15 cellular contexts compared by ENCODE assay signal in the genomic region with DNA sequence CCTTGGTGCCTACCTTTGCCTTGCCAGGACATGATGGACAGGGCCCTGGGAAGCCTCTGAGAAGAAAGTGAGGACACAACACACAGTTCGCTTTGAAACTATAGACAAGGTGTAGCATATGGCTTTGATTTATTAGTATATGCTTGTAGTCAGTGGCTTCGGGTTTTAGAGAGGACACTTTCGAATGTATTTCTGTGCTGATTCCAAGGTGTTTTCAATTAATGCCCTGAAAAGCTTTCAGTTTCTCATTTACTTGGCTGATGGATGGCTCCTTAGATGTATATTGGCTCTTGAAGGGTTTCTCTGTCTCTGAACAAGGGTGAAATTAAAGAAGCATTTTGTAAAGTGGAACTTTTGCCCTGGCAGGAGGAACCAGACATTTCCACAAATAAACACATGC.
DNase-seq lines count a peak whose midpoint lies in the region; ATAC-seq and TF ChIP-seq lines count a peak whose summit lies in the region.
"Had no signal": no experiment of that assay in that cellular context is flagged by ENCODE, and none has a peak within 500 bp of the region (broad histone marks: within the 10 kb centered on the region; RNA-seq: fewer than 3 reads in every experiment).

No MANE protein-coding gene starts in this region.

- H3K36me3 Mint-ChIP-seq in activated naive CD8-positive, alpha-beta T cell treated with anti-CD3 and anti-CD28 coated beads, Interleukin-2, amount 50 U/mL, for 24 hours (ENCODE audit: low read depth): no peaks in the 10 kb centered on the region

- no peak overlapping the region for H3K4me3 Mint-ChIP-seq in activated naive CD8-positive, alpha-beta T cell treated with anti-CD3 and anti-CD28 coated beads, Interleukin-2, amount 50 U/mL, for 24 hours

- H3K27ac Mint-ChIP-seq in activated naive CD8-positive, alpha-beta T cell treated with anti-CD3 and anti-CD28 coated beads, Interleukin-2, amount 50 U/mL, for 24 hours: no peak overlapping the region

- peaks cover 4% of the 10 kb centered on the region for H3K9me3 Mint-ChIP-seq in activated naive CD8-positive, alpha-beta T cell treated with anti-CD3 and anti-CD28 coated beads, Interleukin-2, amount 50 U/mL, for 24 hours

- intact Hi-C loops in Right ventricle myocardium superior (cut with DNase I): no loop called here

- H3K4me1 Mint-ChIP-seq in activated naive CD8-positive, alpha-beta T cell treated with anti-CD3 and anti-CD28 coated beads, Interleukin-2, amount 50 U/mL, for 24 hours: no peaks in the 10 kb centered on the region

- no peak overlapping the region for H3K27ac ChIP-seq in substantia nigra (ENCODE audit: low read depth, low read length, poor library complexity, severe bottlenecking)
- H3K27ac ChIP-seq: 22Rv1; BLaER1 treated with 17β-estradiol and CSF1 and Interleukin-3, amounts not matched to agents 10 nM and 100 nM had no signal

- no peaks in the 10 kb centered on the region for H3K27me3 Mint-ChIP-seq in activated naive CD8-positive, alpha-beta T cell treated with anti-CD3 and anti-CD28 coated beads, Interleukin-2, amount 50 U/mL, for 24 hours

- DNase-seq in DMS 273 (lab: John Stamatoyannopoulos, UW; ENCODE audit: unreplicated experiment) (peak; percentile 33), DMS 273 treated with DMSO at 0.1 percent for 48 hours (lab: John Stamatoyannopoulos, UW) (no peak), fibroblast of the conjunctiva (ENCODE audit: low read depth) (peak; percentile 24), substantia nigra (lab: John Stamatoyannopoulos, UW) (no peak), LoVo (ENCODE audit: low spot score) (no peak), Right ventricle myocardium superior (no peak)
- DNase-seq in activated naive CD8-positive, alpha-beta T cell treated with anti-CD3 and anti-CD28 coated beads, Interleukin-2, amount 50 U/mL, for 24 hours: no peak
- DNase-seq: DMS153, NCI-H82, SHP77, SW 1271 had no signal

- ATAC-seq in SK-N-SH treated with all-trans-retinoic acid at 6 μM for 48 hours (peak; percentile 62), Right ventricle myocardium superior (ENCODE audit: poor library complexity) (no peak)
- no peak for ATAC-seq in activated naive CD8-positive, alpha-beta T cell treated with anti-CD3 and anti-CD28 coated beads, Interleukin-2, amount 50 U/mL, for 24 hours
- ATAC-seq: HCT116 had no signal

TF ChIP-seq in SK-N-SH treated with all-trans-retinoic acid at 6 μM for 48 hours, 23 proteins besides CTCF, POLR2A, EP300 and RAD21:
- TF ChIP-seq ZC3H10 (CRISPR knock-in tag; IDR thresholded peaks at IDR 0.05): 0 out of 2 replicates have a peak, but pooled peaks have one; percentile 30
- TF ChIP-seq, protein P1, sequence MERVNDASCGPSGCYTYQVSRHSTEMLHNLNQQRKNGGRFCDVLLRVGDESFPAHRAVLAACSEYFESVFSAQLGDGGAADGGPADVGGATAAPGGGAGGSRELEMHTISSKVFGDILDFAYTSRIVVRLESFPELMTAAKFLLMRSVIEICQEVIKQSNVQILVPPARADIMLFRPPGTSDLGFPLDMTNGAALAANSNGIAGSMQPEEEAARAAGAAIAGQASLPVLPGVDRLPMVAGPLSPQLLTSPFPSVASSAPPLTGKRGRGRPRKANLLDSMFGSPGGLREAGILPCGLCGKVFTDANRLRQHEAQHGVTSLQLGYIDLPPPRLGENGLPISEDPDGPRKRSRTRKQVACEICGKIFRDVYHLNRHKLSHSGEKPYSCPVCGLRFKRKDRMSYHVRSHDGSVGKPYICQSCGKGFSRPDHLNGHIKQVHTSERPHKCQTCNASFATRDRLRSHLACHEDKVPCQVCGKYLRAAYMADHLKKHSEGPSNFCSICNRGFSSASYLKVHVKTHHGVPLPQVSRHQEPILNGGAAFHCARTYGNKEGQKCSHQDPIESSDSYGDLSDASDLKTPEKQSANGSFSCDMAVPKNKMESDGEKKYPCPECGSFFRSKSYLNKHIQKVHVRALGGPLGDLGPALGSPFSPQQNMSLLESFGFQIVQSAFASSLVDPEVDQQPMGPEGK (CRISPR knock-in tag; IDR thresholded peaks at IDR 0.05; ENCODE audit: borderline replicate concordance): no peak

Comparison
In these comparisons a context has a peak if more than half of its experiments do, and no peak if none do; other contexts are left out.
1. DNase-seq: peak in DMS 273 (single experiment) and fibroblast of the conjunctiva (single experiment); none in DMS 273 treated with DMSO at 0.1 percent for 48 hours (single experiment), substantia nigra (0 of 49), activated naive CD8-positive, alpha-beta T cell treated with anti-CD3 and anti-CD28 coated beads, Interleukin-2, amount 50 U/mL, for 24 hours (single experiment), LoVo (single experiment) and Right ventricle myocardium superior (single experiment).